ENCODE assay signal across 11 cellular contexts in the genomic region with DNA sequence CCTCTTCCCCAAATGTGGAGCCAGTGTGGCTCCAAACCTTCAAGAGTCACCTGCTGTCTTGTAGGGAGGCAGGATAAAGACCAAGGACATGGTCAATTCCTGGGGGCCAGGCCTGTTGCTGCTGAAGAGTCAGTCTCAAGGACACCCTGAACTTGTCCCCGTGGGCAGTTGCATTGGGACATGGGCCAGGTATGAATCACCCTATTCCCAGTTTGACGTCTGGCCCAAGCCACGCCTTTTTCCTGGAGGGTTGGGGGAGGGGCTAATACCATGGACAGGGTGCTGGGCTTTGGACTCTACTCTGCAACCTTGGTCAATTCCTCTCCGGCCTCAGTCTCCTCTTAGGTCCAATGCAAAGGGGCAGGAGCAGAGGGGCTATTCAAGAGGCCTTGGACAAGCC. TPM values are rescaled to one million over a fixed set of nuclear protein-coding genes. Genes with fewer than 3 reads are reported as not detected.
DNase-seq lines count a peak whose midpoint lies in the region; ATAC-seq and TF ChIP-seq lines count a peak whose summit lies in the region.
"Had no signal": no experiment of that assay in that cellular context is flagged by ENCODE, and none has a peak within 500 bp of the region (broad histone marks: within the 10 kb centered on the region; RNA-seq: fewer than 3 reads in every experiment).

No MANE protein-coding gene starts in this region.

- H3K27ac Mint-ChIP-seq in Calu3 (ENCODE audit: unreplicated experiment) = no peak overlapping the region

- intact Hi-C loops in Calu3 (cut with micrococcal nuclease; ENCODE audit: unreplicated experiment) (no loop called here), colonic mucosa (cut with DNase I) (no loop called here)

- no peaks in the 10 kb centered on the region for H3K27me3 ChIP-seq in colonic mucosa
- H3K27me3 ChIP-seq: sigmoid colon had no signal

- H3K27ac ChIP-seq in colonic mucosa = no peak overlapping the region
- H3K27ac ChIP-seq: foreskin keratinocyte, sigmoid colon had no signal

- TF ChIP-seq CTCF in Calu3 (IDR thresholded peaks at IDR 0.05; ENCODE audit: unreplicated experiment) (no peak), colonic mucosa (IDR thresholded peaks at IDR 0.05) (no peak)

- H3K36me3 ChIP-seq in colonic mucosa = no peaks in the 10 kb centered on the region
- H3K36me3 ChIP-seq: sigmoid colon had no signal

- no peak for ATAC-seq in HG02852 (IDR thresholded peaks at IDR 0.05; ENCODE audit: unreplicated experiment)
- ATAC-seq in HG03469 (IDR thresholded peaks at IDR 0.05; ENCODE audit: unreplicated experiment) = no peak
- ATAC-seq: foreskin keratinocyte had no signal

- no peak overlapping the region for H3K4me3 ChIP-seq in colonic mucosa
- H3K4me3 ChIP-seq: sigmoid colon had no signal

- H3K36me3 Mint-ChIP-seq in Calu3 (ENCODE audit: insufficient read depth, unreplicated experiment) = peaks cover 5% of the 10 kb centered on the region

- H3K9me3 ChIP-seq in colonic mucosa = no peaks in the 10 kb centered on the region
- H3K9me3 ChIP-seq: sigmoid colon had no signal

- no peaks in the 10 kb centered on the region for H3K4me1 Mint-ChIP-seq in Calu3 (ENCODE audit: low read depth, unreplicated experiment)

- no TSS peak for BruUV-seq in Calu3 (replicated peaks; lab: Mats Ljungman, UMichigan)

- CTCF ChIA-PET in Calu3 (lab: Charles Lee) = no interaction called here

- DNase-seq in Calu3 = peak; percentile 65
- DNase-seq in NCI-H460 (ENCODE audit: extremely low read depth, low read depth) = peak; percentile 41
- peak; percentile 21 for DNase-seq in colonic mucosa
- DNase-seq in lung microvascular endothelial cell (ENCODE audit: low read depth in 2 of 2) = peak; percentile 18 to 26
- DNase-seq in stimulated activated CD4-positive, alpha-beta T cell treated with anti-CD3 and anti-CD28 coated beads, Interleukin-1b, Interleukin-23, amount 100 ng/mL, for 48 hours = no peak
- DNase-seq in activated CD4-positive, alpha-beta T cell treated with anti-CD3 and anti-CD28 coated beads for 1 hour = no peak
- DNase-seq: sigmoid colon had no signal

- no peaks in the 10 kb centered on the region for H3K4me1 ChIP-seq in colonic mucosa
- H3K4me1 ChIP-seq: foreskin keratinocyte, sigmoid colon had no signal

- H3K9ac ChIP-seq in colonic mucosa (ENCODE audit: low read depth in 2 of 2, low read length in 2 of 2) = no peak overlapping the region

- H3K4me3 Mint-ChIP-seq in Calu3 (ENCODE audit: low read depth, unreplicated experiment) = no peak overlapping the region

- peaks cover 66% of the 10 kb centered on the region for H3K27me3 Mint-ChIP-seq in Calu3 (ENCODE audit: unreplicated experiment)

- H3K9me3 Mint-ChIP-seq in Calu3 (ENCODE audit: low read depth, unreplicated experiment) = no peaks in the 10 kb centered on the region

RNA-seq across cellular contexts. Expression of gene ATP2B2, which starts 10.4 kb away (rescaled TPM):
- total RNA-seq in Calu3 (2022) = not detected in 2 replicates
- not detected in 2 replicates for total RNA-seq in NCI-H460 (2014; rRNA removed; shearing (Covaris generic))
- polyA plus RNA-seq in NCI-H460 (2014; cell fraction: nucleus; rRNA removed) = not detected in 2 replicates
- total RNA-seq in colonic mucosa = under 1 TPM; 0.07 to 0.11 TPM
- not detected in 2 replicates for total RNA-seq in lung microvascular endothelial cell
- total RNA-seq: foreskin keratinocyte, HT-29 had no signal
- polyA plus RNA-seq: foreskin keratinocyte had no signal

Comparison
In these comparisons a context has a peak if more than half of its experiments do, and no peak if none do; other contexts are left out.
1. DNase-seq: peak in Calu3 (single experiment), NCI-H460 (single experiment), colonic mucosa (single experiment) and lung microvascular endothelial cell (2 of 2); none in stimulated activated CD4-positive, alpha-beta T cell treated with anti-CD3 and anti-CD28 coated beads, Interleukin-1b, Interleukin-23, amount 100 ng/mL, for 48 hours (single experiment) and activated CD4-positive, alpha-beta T cell treated with anti-CD3 and anti-CD28 coated beads for 1 hour (single experiment).